1 cellular context compared by ENCODE assay signal in the genomic region with DNA sequence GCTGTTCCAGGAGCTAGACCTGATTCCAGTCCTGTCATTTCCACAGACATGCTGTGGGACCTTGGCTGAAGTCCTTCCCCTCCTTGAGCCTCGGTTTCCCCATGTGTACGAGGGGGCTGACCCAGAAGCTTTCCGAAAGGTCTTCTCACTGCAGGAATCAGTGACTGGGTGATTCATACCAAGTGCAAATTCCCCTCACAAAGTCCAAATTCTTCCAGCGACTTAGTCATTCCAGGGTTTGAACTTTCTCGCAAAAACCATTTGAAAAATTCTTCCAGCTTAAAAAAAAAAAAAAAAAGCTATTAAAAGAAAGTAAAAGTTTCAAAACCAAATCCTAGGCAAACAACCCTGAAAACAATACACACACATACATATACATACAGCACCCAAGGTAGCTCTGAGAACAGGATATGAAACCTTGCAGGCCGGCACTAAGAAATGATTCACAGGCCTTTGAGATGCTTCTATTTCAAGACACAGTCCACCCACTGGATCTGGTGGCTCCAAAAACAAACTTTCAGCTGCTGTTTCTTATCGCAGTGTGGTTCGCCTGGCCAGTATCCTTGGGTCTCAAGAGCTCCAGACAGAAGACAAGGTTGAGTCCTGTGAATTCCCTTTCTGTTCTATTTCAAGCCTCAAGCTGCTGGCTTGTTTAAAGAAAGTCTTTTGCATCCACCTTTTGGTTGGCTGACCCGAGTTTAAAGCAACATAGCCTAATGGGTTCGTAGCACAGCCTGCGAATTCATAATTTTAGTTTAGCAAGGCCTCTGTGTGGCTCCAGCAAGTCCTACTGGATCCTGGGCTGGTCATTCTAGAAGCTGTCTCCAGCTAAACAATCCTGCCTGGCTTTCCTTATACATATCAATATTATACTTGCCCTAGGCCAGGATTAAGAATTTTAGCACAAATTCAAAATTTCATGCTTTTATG.
TF ChIP-seq lines count a peak whose summit lies in the region.

No MANE protein-coding gene starts in this region.

TF ChIP-seq in GM12878, 131 proteins besides CTCF, POLR2A, EP300 and RAD21 (continued from another document):
- peak in 1 of 2 experiments; percentile 70; a peak in 1 of 3 replicates for TF ChIP-seq EGR1 (IDR thresholded peaks at IDR 0.05; ENCODE audit: borderline replicate concordance in 1 of 2, low read depth in 2 of 2, low read length in 2 of 2)
- TF ChIP-seq, protein P1, sequence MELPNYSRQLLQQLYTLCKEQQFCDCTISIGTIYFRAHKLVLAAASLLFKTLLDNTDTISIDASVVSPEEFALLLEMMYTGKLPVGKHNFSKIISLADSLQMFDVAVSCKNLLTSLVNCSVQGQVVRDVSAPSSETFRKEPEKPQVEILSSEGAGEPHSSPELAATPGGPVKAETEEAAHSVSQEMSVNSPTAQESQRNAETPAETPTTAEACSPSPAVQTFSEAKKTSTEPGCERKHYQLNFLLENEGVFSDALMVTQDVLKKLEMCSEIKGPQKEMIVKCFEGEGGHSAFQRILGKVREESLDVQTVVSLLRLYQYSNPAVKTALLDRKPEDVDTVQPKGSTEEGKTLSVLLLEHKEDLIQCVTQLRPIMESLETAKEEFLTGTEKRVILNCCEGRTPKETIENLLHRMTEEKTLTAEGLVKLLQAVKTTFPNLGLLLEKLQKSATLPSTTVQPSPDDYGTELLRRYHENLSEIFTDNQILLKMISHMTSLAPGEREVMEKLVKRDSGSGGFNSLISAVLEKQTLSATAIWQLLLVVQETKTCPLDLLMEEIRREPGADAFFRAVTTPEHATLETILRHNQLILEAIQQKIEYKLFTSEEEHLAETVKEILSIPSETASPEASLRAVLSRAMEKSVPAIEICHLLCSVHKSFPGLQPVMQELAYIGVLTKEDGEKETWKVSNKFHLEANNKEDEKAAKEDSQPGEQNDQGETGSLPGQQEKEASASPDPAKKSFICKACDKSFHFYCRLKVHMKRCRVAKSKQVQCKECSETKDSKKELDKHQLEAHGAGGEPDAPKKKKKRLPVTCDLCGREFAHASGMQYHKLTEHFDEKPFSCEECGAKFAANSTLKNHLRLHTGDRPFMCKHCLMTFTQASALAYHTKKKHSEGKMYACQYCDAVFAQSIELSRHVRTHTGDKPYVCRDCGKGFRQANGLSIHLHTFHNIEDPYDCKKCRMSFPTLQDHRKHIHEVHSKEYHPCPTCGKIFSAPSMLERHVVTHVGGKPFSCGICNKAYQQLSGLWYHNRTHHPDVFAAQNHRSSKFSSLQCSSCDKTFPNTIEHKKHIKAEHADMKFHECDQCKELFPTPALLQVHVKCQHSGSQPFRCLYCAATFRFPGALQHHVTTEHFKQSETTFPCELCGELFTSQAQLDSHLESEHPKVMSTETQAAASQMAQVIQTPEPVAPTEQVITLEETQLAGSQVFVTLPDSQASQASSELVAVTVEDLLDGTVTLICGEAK (IDR thresholded peaks at IDR 0.05; ENCODE audit: borderline replicate concordance): peak; percentile 46; the same call in 1 of the 2 replicates
- TF ChIP-seq CBX5 (IDR thresholded peaks at IDR 0.05; ENCODE audit: low read depth): peak; percentile 78; the same call in 1 of the 2 replicates
- no peak for TF ChIP-seq ZNF622 (IDR thresholded peaks at IDR 0.05)
- TF ChIP-seq RCOR1 (conservative IDR thresholded peaks at IDR 0.05; ENCODE audit: low read depth, low read length): peak; percentile 92; the same call in 1 of the 2 replicates
- peak; percentile 68 for TF ChIP-seq POLR2AphosphoS5 (IDR thresholded peaks at IDR 0.05; ENCODE audit: low read length)
